ENCODE assay signal across 8 cellular contexts in the genomic region with DNA sequence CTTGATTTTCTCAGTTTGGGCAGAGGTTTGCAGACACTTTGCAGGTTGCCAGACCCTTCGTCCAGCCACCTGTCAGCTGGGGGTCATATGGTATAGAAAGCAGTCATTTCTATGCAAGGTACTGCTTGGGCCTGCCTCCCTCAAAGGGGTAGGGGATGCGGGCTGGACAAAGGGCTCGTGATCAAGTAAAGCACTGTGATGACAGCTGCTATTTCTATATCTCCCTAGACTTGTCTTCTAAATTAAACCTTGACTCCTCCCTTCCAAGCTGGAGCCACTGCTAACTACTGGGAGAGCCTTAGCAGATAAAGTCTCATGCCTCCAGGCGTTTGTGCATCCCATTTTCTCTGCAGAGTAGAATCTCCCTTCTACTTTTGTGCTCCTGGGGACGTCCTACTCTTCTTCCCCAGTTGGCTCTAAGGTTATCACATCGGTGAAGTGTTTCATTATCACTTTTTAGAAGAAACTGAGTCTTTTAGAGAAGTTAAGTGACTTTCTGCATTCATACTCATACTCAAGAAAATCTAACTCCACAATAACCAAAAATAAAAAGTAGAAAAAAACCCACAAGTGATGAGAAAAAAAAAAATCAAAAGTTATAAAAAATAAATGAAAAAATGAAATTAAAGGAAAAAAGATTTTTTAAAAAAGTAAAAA. TPM values are rescaled to one million over a fixed set of nuclear protein-coding genes. Genes with fewer than 3 reads are reported as not detected.
DNase-seq lines count a peak whose midpoint lies in the region; ATAC-seq, FAIRE-seq and TF ChIP-seq lines count a peak whose summit lies in the region.

No MANE protein-coding gene starts in this region.

- no peaks in the 10 kb centered on the region for H4K20me1 ChIP-seq in OCI-LY1 (ENCODE audit: insufficient read depth, low read length)

- ATAC-seq in pancreas (no peak), HG02571 (IDR thresholded peaks at IDR 0.05; ENCODE audit: unreplicated experiment) (no peak), GM19455 (IDR thresholded peaks at IDR 0.05; ENCODE audit: unreplicated experiment) (no peak)

- H3K4me3 ChIP-seq in OCI-LY1 (ENCODE audit: low read depth, low read length, poor library complexity, severe bottlenecking) (peak overlapping the region; percentile 91), endocrine pancreas (ENCODE audit: control insufficient read depth, insufficient read depth, low read length) (peak overlapping the region; percentile 70), pancreas (peak overlapping the region in 3 of 4 donors; percentile 4 to 89 (median 77))

- no peak overlapping the region for H2AFZ ChIP-seq in OCI-LY1 (ENCODE audit: low read length)

- 0 out of 2 replicates have a peak, but pooled peaks cover 7% of the 10 kb centered on the region for H3F3A ChIP-seq in OCI-LY1 (ENCODE audit: insufficient read depth, low read length)

- peak; percentile 18 for DNase-seq in EL
- peak in 2 of 6 donors; percentile 16 to 20 for DNase-seq in pancreas
- no peak for DNase-seq in HK-2 (ENCODE audit: unreplicated experiment)
- DNase-seq in NCI-H1694 treated with DMSO at 0.1 percent for 48 hours (lab: John Stamatoyannopoulos, UW), result no peak

- FAIRE-seq in pancreas (lab: Jason Lieb, UNC), result no peak

- H3K36me3 ChIP-seq in OCI-LY1 (ENCODE audit: insufficient read depth, low read length), result peaks cover 32% of the 10 kb centered on the region
- H3K36me3 ChIP-seq in endocrine pancreas (ENCODE audit: control insufficient read depth, insufficient read depth, low read length), result no peaks in the 10 kb centered on the region
- H3K36me3 ChIP-seq in pancreas, result peaks cover 0 to 4% (median 0%) of the 10 kb centered on the region in 3 donors

- 60 to 62% methylated on average over 6 of the region's 6 CpGs for WGBS in pancreas, 2 donors

- H3K4me1 ChIP-seq in OCI-LY1 (ENCODE audit: insufficient read depth, low read length, severe bottlenecking) (peaks cover 39% of the 10 kb centered on the region), endocrine pancreas (ENCODE audit: control insufficient read depth, insufficient read depth, low read length) (no peaks in the 10 kb centered on the region), pancreas (peaks cover 9 to 19% (median 19%) of the 10 kb centered on the region in 3 donors)

- intact Hi-C loops in pancreas (cut with DNase I), result no loop called here

- H3K9me3 ChIP-seq in OCI-LY1 (ENCODE audit: low read length) (no peaks in the 10 kb centered on the region), endocrine pancreas (ENCODE audit: control insufficient read depth, low read length) (no peaks in the 10 kb centered on the region), pancreas (no peaks in the 10 kb centered on the region)

- no peaks in the 10 kb centered on the region for H3K9me2 ChIP-seq in OCI-LY1 (ENCODE audit: low read depth, low read length)

- no peaks in the 10 kb centered on the region for H3K27me3 ChIP-seq in OCI-LY1 (ENCODE audit: insufficient read depth, low read length)
- H3K27me3 ChIP-seq in endocrine pancreas (ENCODE audit: control insufficient read depth, insufficient read depth, low read length), result no peaks in the 10 kb centered on the region
- no peaks in the 10 kb centered on the region for H3K27me3 ChIP-seq in pancreas

- H3K9ac ChIP-seq in OCI-LY1 (ENCODE audit: low read length) (peak overlapping the region; percentile 54), endocrine pancreas (ENCODE audit: control insufficient read depth, insufficient read depth, low read length) (no peak overlapping the region)

- H3K27ac ChIP-seq in OCI-LY1 (ENCODE audit: low read depth, low read length, poor library complexity, severe bottlenecking), result peak overlapping the region; percentile 23
- peak overlapping the region in 3 of 4 donors; percentile 63 to 88 (median 72) for H3K27ac ChIP-seq in pancreas

- peak overlapping the region; percentile 58 for H3K4me2 ChIP-seq in OCI-LY1 (ENCODE audit: low read length)

- H3K79me2 ChIP-seq in OCI-LY1 (ENCODE audit: insufficient read depth, low read length), result peaks cover 28% of the 10 kb centered on the region

- TF ChIP-seq CTCF in OCI-LY1 (IDR thresholded peaks at IDR 0.05; ENCODE audit: low read length) (no peak), pancreas (IDR thresholded peaks at IDR 0.05) (no peak)

RNA-seq across cellular contexts. Expression of a gene that starts 0.7 kb away (rescaled TPM):
- total RNA-seq in pancreas, result 100 to 1,000 TPM in 3 of 6 donors, 10 to 100 TPM in 3; 63.5 to 117 (median 98.5) TPM
- 10 to 100 TPM; 29.0 to 58.7 TPM for polyA plus RNA-seq in pancreas

RNA-seq across cellular contexts. Expression of a gene that starts 26.7 kb away (rescaled TPM):
- under 1 TPM; 0.19 to 0.55 (median 0.44) TPM for total RNA-seq in pancreas
- polyA plus RNA-seq in pancreas, result under 1 TPM; 0.15 to 0.47 TPM

RNA-seq across cellular contexts. Expression of a gene that starts 26.8 kb away (rescaled TPM):
- total RNA-seq in pancreas, result 1 to 10 TPM; 3.8 to 7.5 (median 4.8) TPM
- polyA plus RNA-seq in pancreas, result 1 to 10 TPM; 4.7 to 6.8 TPM
